16 cellular contexts compared by ENCODE assay signal in genomic region chr19:42740381-42740780, GRCh38. TPM values are rescaled to one million over a fixed set of nuclear protein-coding genes. Genes with fewer than 3 reads are reported as not detected.
"Had no signal": no experiment of that assay in that cellular context is flagged by ENCODE, and none has a peak within 500 bp of the region (broad histone marks: within the 10 kb centered on the region; RNA-seq: fewer than 3 reads in every experiment).

PSG3 (minus strand) TSS chr19:42740481; CDS start chr19:42740384, 97 bp downstream.

RNA-seq across cellular contexts. Expression of gene PSG3, which starts in this region (rescaled TPM):
- total RNA-seq: activated naive CD4-positive, alpha-beta T cell treated with anti-CD3 and anti-CD28 coated beads for 36 hours; activated naive CD8-positive, alpha-beta T cell treated with anti-CD3 and anti-CD28 coated beads for 36 hours; activated naive CD8-positive, alpha-beta T cell treated with anti-CD3 and anti-CD28 coated beads, Interleukin-2, amount 10 ng/mL, durations not matched to agents 7 days and 5 days; activated T-cell treated with anti-CD3 and anti-CD28 coated beads, Interleukin-2, amount 50 U/mL, for 4 hours; activated T-cell treated with anti-CD3 and anti-CD28 coated beads, Interleukin-2, amount 50 U/mL, for 72 hours; activated T-helper 1 cell treated with anti-CD3 and anti-CD28 coated beads, Interleukin-12 subunit alpha, Interleukin-12 subunit beta, Interleukin-2, Interleukin-4 antibody, amounts not matched to agents 30 ng/mL and 10 ng/mL and 1 ng/mL, durations not matched to agents 14 hours and 24 hours and 36 hours; activated T-helper 2 cell treated with anti-CD3 and anti-CD28 coated beads, Interferon-gamma antibody, Interleukin-2, Interleukin-4, amounts not matched to agents 10 μg/mL and 5 μg/mL and 100 μg/mL, durations not matched to agents 14 hours and 24 hours and 36 hours; adrenal gland; aorta; ascending aorta; body of pancreas; breast epithelium; bronchial epithelial cell; cardiac muscle cell; cardiac septum; chondrocyte had no signal
